Comparison of ENCODE assay signal across 25 cellular contexts in the genomic region with DNA sequence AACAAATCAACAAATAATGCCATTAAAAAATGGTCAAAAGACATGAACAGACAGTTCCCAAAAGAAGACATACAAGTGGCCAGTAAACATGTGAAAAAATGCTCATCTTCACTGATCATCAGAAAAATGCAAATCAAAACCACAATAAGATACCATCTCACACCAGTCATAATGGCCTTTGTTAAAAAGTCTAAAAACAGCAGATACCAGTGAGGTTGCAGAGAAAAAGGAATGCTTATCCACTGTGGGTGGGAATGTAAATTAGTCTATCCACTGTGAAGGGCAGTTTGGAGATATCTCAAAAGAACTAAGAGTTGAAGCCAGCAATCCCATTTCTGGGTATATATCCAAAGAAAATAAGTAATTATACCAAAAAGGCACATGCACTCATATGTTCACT.
"Had no signal": no experiment of that assay in that cellular context is flagged by ENCODE, and none has a peak within 500 bp of the region (broad histone marks: within the 10 kb centered on the region; RNA-seq: fewer than 3 reads in every experiment).

No MANE protein-coding gene starts in this region.

- H3K4me1 Mint-ChIP-seq: activated CD4-positive, alpha-beta memory T cell treated with anti-CD3 and anti-CD28 coated beads, Interleukin-2, amount 10 ng/mL, durations not matched to agents 7 days and 5 days; activated T-helper 17 cell treated with anti-CD3 and anti-CD28 coated beads, Interleukin-2, amount 50 U/mL, for 72 hours; central memory CD8-positive, alpha-beta T cell had no signal

- H3K4me3 ChIP-seq: body of pancreas, SJCRH30 had no signal

- H3K27ac Mint-ChIP-seq: activated CD4-positive, alpha-beta memory T cell treated with anti-CD3 and anti-CD28 coated beads, Interleukin-2, amount 10 ng/mL, durations not matched to agents 7 days and 5 days; activated CD4-positive, alpha-beta T cell treated with anti-CD3 and anti-CD28 coated beads for 36 hours; activated naive CD4-positive, alpha-beta T cell treated with anti-CD3 and anti-CD28 coated beads for 36 hours; activated naive CD8-positive, alpha-beta T cell; activated T-helper 17 cell treated with anti-CD3 and anti-CD28 coated beads, Interleukin-2, amount 50 U/mL, for 72 hours had no signal

- H3K4me3 Mint-ChIP-seq: activated CD4-positive, alpha-beta memory T cell treated with anti-CD3 and anti-CD28 coated beads, Interleukin-2, amount 10 ng/mL, durations not matched to agents 7 days and 5 days; activated CD4-positive, alpha-beta T cell treated with anti-CD3 and anti-CD28 coated beads for 36 hours; activated naive CD4-positive, alpha-beta T cell treated with anti-CD3 and anti-CD28 coated beads for 36 hours; activated naive CD8-positive, alpha-beta T cell; activated T-helper 17 cell treated with anti-CD3 and anti-CD28 coated beads, Interleukin-2, amount 50 U/mL, for 72 hours; central memory CD8-positive, alpha-beta T cell had no signal

- H3K9me3 Mint-ChIP-seq: central memory CD8-positive, alpha-beta T cell had no signal

- DNase-seq: activated CD4-positive, alpha-beta memory T cell treated with anti-CD3 and anti-CD28 coated beads, Interleukin-2, amount 10 ng/mL, durations not matched to agents 7 days and 5 days; activated CD4-positive, alpha-beta T cell treated with anti-CD3 and anti-CD28 coated beads for 36 hours; activated CD4-positive, alpha-beta T cell treated with anti-CD3 and anti-CD28 coated beads, Interleukin-2, amount 50 U/mL, for 1 hour; activated gamma-delta T cell; activated naive CD4-positive, alpha-beta T cell treated with anti-CD3 and anti-CD28 coated beads for 36 hours; activated T-cell treated with anti-CD3 and anti-CD28 coated beads for 4 hours; activated T-cell treated with anti-CD3 and anti-CD28 coated beads, Interleukin-2, amount 50 U/mL, for 48 hours; body of pancreas; Karpas-422; NCI-H1092; NCI-H1417; NCI-H1930; NCI-H2171; NCI-H2227 treated with DMSO at 0.1 percent for 48 hours; NCI-H446 treated with DMSO at 0.1 percent for 48 hours; NCI-H526 treated with DMSO at 0.1 percent for 48 hours; NCI-H82; Right ventricle myocardium superior; SJCRH30; SK-N-SH; T-helper 1 cell had no signal

- ATAC-seq: activated CD4-positive, alpha-beta T cell treated with anti-CD3 and anti-CD28 coated beads for 36 hours; activated T-helper 17 cell treated with anti-CD3 and anti-CD28 coated beads, Interleukin-2, amount 50 U/mL, for 72 hours; body of pancreas; Panc1 had no signal

- H3K27me3 Mint-ChIP-seq: activated CD4-positive, alpha-beta memory T cell treated with anti-CD3 and anti-CD28 coated beads, Interleukin-2, amount 10 ng/mL, durations not matched to agents 7 days and 5 days; central memory CD8-positive, alpha-beta T cell had no signal

- H3K36me3 Mint-ChIP-seq: activated naive CD8-positive, alpha-beta T cell had no signal
